In the genomic region with DNA sequence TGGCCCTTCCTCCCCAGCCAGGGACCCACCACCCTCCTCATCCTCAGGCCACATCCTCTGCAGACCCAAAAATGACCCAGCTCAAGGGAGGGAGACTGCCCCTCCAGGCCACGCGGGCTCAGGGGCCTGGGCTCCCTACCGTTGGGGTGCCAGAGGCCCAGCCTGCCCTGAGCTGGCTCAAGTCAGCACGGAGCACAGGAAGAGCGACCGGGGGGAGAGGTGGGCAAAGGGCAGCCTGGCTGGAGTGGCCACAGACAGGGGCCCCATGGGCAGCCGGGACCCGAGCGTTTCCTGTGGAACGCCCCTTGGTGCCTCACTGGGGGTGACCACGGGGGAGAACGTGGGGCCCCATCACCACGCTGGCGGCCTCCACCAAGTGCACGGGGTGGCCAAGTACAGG, we compare ENCODE assay signal across 31 cellular contexts. TPM values are rescaled to one million over a fixed set of nuclear protein-coding genes. Genes with fewer than 3 reads are reported as not detected.
"Had no signal": no experiment of that assay in that cellular context is flagged by ENCODE, and none has a peak within 500 bp of the region (broad histone marks: within the 10 kb centered on the region; RNA-seq: fewer than 3 reads in every experiment).

No MANE protein-coding gene starts in this region.

- H2AFZ ChIP-seq: PC-9 had no signal

- H3K27me3 ChIP-seq: MG63, SJSA1 had no signal

- H3K4me3 ChIP-seq: MG63, PC-9, SJSA1 had no signal

- H3K9me3 ChIP-seq: MG63, SJSA1, SK-N-SH had no signal

- H3K36me3 ChIP-seq: MG63 had no signal

- H3K27ac ChIP-seq: PC-9, SJSA1 had no signal

- H3K4me2 ChIP-seq: PC-9, SK-N-SH had no signal

- DNase-seq: Kasumi-1, MG63, NCI-H1048, NCI-H1092 treated with DMSO at 0.1 percent for 48 hours, NCI-H1105 treated with DMSO at 0.1 percent for 48 hours, NCI-H1417, NCI-H1436, NCI-H146, NCI-H1694, NCI-H187, NCI-H1930, NCI-H2029 treated with DMSO at 0.1 percent for 48 hours, NCI-H2081 treated with DMSO at 0.1 percent for 48 hours, NCI-H2107, NCI-H2171, NCI-H226, NCI-H446 treated with DMSO at 0.1 percent for 48 hours, NCI-H510A, NCI-H524, NCI-H526, NCI-H69, NCI-H748 treated with DMSO at 0.1 percent for 48 hours, NCI-H82, PC-9, Right ventricle myocardium superior, SHP77 treated with DMSO at 0.1 percent for 48 hours, SK-N-SH, SW 1271 had no signal

- H3K9ac ChIP-seq: SK-N-SH had no signal

- H3K9me2 ChIP-seq: SK-N-SH had no signal

- FAIRE-seq: RCC 7860 had no signal

RNA-seq across cellular contexts. Expression of gene JAG2, which starts 10.7 kb away (rescaled TPM):
- total RNA-seq: RPMI7951 had no signal
